17 cellular contexts compared by ENCODE assay signal in genomic region chr3:195394700-195395099, GRCh38. TPM values are rescaled to one million over a fixed set of nuclear protein-coding genes. Genes with fewer than 3 reads are reported as not detected.
A peak's percentile ranks its signal among the peaks of the same experiment; 100 is the strongest.
DNase-seq lines count a peak whose midpoint lies in the region; ATAC-seq and TF ChIP-seq lines count a peak whose summit lies in the region.
"Had no signal": no experiment of that assay in that cellular context is flagged by ENCODE, and none has a peak within 500 bp of the region (broad histone marks: within the 10 kb centered on the region; RNA-seq: fewer than 3 reads in every experiment).

No MANE protein-coding gene starts in this region.

- H3K4me1 ChIP-seq in gastrocnemius medialis (peaks cover 25 to 31% of the 10 kb centered on the region in 2 donors), body of pancreas (no peaks in the 10 kb centered on the region)

- H3K9me3 ChIP-seq in gastrocnemius medialis = no peaks in the 10 kb centered on the region
- peaks cover 0 to 2% (median 0%) of the 10 kb centered on the region in 3 donors for H3K9me3 ChIP-seq in body of pancreas
- H3K9me3 ChIP-seq: adrenal gland, transverse colon had no signal

- H3K27me3 ChIP-seq in gastrocnemius medialis = no peaks in the 10 kb centered on the region
- H3K27me3 ChIP-seq in body of pancreas = no peaks in the 10 kb centered on the region
- H3K27me3 ChIP-seq: adrenal gland, transverse colon had no signal

- 76 to 80% methylated on average over 3 of the region's 3 CpGs for WGBS in body of pancreas, 2 donors

- TF ChIP-seq POLR2A in gastrocnemius medialis (IDR thresholded peaks at IDR 0.05) (no peak), body of pancreas (IDR thresholded peaks at IDR 0.05) (no peak)

- H3K4me3 ChIP-seq in astrocyte of the spinal cord (ENCODE audit: low read depth, low read length) (no peak overlapping the region), gastrocnemius medialis (no peak overlapping the region), body of pancreas (no peak overlapping the region)
- H3K4me3 ChIP-seq: adrenal gland, transverse colon had no signal

- H3K27ac ChIP-seq in gastrocnemius medialis (peak overlapping the region in 1 of 4 donors; percentile 37), body of pancreas (no peak overlapping the region)
- H3K27ac ChIP-seq: adrenal gland, transverse colon had no signal

- DNase-seq in astrocyte of the spinal cord (ENCODE audit: low read depth, low spot score) (peak; percentile 16), gastrocnemius medialis (no peak), body of pancreas (no peak)
- no peak for DNase-seq in activated effector memory CD4-positive, alpha-beta T cell treated with anti-CD3 and anti-CD28 coated beads, Interleukin-2, amount 50 U/mL, for 16 hours
- DNase-seq: activated CD4-positive, alpha-beta T cell treated with anti-CD3 and anti-CD28 coated beads, Interleukin-2, amount 50 U/mL, for 48 hours; activated T-cell treated with anti-CD3 and anti-CD28 coated beads, Interleukin-2, amount 50 U/mL, for 48 hours; adrenal gland; C1 segment of cervical spinal cord; erythroblast; MM.1S; natural killer cell; NCI-H2029; NCI-H82; transverse colon had no signal

- in situ Hi-C loops in astrocyte of the spinal cord (cut with HindIII; ENCODE audit: low sequenced_read_pairs) (no loop called here), gastrocnemius medialis (cut with MboI; ENCODE audit: low sequenced_read_pairs in 4 of 4) (no loop called here)

- TF ChIP-seq CTCF in astrocyte of the spinal cord (IDR thresholded peaks at IDR 0.05; ENCODE audit: low read depth, low read length) (no peak), gastrocnemius medialis (IDR thresholded peaks at IDR 0.05 in 4 of 5, conservative IDR thresholded peaks at IDR 0.05 in 1 of 5) (no peak), body of pancreas (IDR thresholded peaks at IDR 0.05) (no peak)

- H3K36me3 ChIP-seq in gastrocnemius medialis = no peaks in the 10 kb centered on the region
- no peaks in the 10 kb centered on the region for H3K36me3 ChIP-seq in body of pancreas (replicated peaks in 1 of 2; ENCODE audit: insufficient read depth in 1 of 2, low read depth in 2 of 2)

- intact Hi-C loops in gastrocnemius medialis (cut with DNase I; ENCODE audit: low total_unique reads) = no loop called here
- intact Hi-C loops in body of pancreas (cut with DNase I) = no loop called here

- ATAC-seq in GM19351 (IDR thresholded peaks at IDR 0.05; ENCODE audit: unreplicated experiment) (peak; percentile 25), HG03342 (IDR thresholded peaks at IDR 0.05; ENCODE audit: unreplicated experiment) (peak; percentile 23), gastrocnemius medialis (peak; percentile 51 to 52), GM18873 (IDR thresholded peaks at IDR 0.05; ENCODE audit: low FRiP score, unreplicated experiment) (no peak), body of pancreas (no peak)
- ATAC-seq: natural killer cell had no signal

RNA-seq across cellular contexts. Expression of gene ACAP2, which starts 48.1 kb away (rescaled TPM):
- total RNA-seq in gastrocnemius medialis (10 to 100 TPM; 13.2 to 27.6 (median 15.5) TPM), body of pancreas (10 to 100 TPM; 25.1 to 25.9 TPM)

Comparison
In these comparisons a context has a peak if more than half of its experiments do, and no peak if none do; other contexts are left out.
1. ATAC-seq: peak in GM19351 (single experiment), HG03342 (single experiment) and gastrocnemius medialis (2 of 2); none in GM18873 (single experiment) and body of pancreas (single experiment).